Comparison of ENCODE assay signal across 1 cellular context in the genomic region with DNA sequence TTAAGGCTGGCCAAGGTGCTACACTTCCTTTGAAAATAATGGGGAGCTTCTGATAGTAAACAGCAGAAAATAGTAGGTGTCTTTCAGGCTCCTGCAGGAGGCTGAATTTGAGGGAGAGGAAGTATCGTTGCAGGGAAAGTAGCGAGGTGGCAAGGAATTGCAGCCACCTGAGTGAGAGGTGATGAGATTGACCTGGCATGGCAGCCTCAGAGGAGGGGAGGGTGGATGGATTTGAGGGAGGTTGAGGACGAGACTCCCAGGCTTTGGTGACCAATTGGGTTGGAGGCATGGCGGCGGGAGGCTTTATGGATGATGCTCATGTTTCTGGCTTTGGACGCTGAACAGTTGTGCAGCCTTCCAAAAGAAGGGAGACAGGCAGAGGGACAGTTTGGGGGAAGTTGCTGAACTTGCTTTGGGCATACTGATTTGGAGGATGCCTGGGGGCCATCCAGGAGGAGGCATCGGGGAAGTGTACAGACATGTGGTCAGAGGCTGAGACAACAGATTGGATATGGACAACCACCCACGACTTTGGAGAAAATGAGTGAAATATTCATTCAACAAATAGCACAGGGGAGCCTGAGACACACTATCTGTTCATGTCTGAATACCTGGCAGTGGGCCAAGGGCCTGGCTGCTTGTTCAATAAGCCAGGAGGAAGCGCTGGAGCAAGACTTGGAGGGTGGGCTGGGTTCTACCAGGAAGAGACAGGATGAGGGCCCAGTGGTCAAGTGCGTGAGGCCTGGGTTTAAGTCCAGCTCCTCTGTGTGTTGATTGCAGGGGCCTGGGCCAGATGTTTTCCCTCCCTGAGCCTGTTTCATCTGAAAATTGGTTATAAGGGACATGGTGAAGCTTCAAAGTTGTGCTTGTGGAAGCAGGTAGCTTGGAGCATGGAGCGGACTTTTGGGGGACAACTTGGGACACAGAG.
TF ChIP-seq lines count a peak whose summit lies in the region.

No MANE protein-coding gene starts in this region.

TF ChIP-seq in HepG2, 621 proteins besides CTCF, POLR2A, EP300 and RAD21 (continued from another document):
- TF ChIP-seq ZNF652 (CRISPR knock-in tag; IDR thresholded peaks at IDR 0.05; ENCODE audit: borderline replicate concordance, low read depth) (no peak), ZNF224 (CRISPR knock-in tag; IDR thresholded peaks at IDR 0.05) (no peak), KDM5B (CRISPR knock-in tag; IDR thresholded peaks at IDR 0.05; ENCODE audit: borderline replicate concordance) (peak; percentile 53), ZNF747 (CRISPR knock-in tag; IDR thresholded peaks at IDR 0.05; ENCODE audit: borderline replicate concordance) (no peak), NBN (conservative IDR thresholded peaks at IDR 0.05) (no peak), RARG (CRISPR knock-in tag; IDR thresholded peaks at IDR 0.05; ENCODE audit: low read depth) (no peak), MAFF (IDR thresholded peaks at IDR 0.05; ENCODE audit: low read depth, low read length) (no peak), CEBPG (CRISPR knock-in tag; IDR thresholded peaks at IDR 0.05) (no peak; the same call in 1 of the 2 replicates), SP1 (IDR thresholded peaks at IDR 0.05) (no peak), SP1 (CRISPR knock-in tag; IDR thresholded peaks at IDR 0.05) (no peak), JARID2 (CRISPR knock-in tag; IDR thresholded peaks at IDR 0.05; ENCODE audit: insufficient replicate concordance) (no peak), ZNF773 (CRISPR knock-in tag; IDR thresholded peaks at IDR 0.05; ENCODE audit: borderline replicate concordance) (no peak), JUND (CRISPR knock-in tag; IDR thresholded peaks at IDR 0.05) (no peak), SAP130 (CRISPR knock-in tag; IDR thresholded peaks at IDR 0.05; ENCODE audit: low read depth) (peak; percentile 68), RFX3 (CRISPR knock-in tag; IDR thresholded peaks at IDR 0.05) (no peak), ZEB1 (IDR thresholded peaks at IDR 0.05; ENCODE audit: insufficient replicate concordance, low read depth) (peak; percentile 21), ZMYM2 (CRISPR knock-in tag; IDR thresholded peaks at IDR 0.05) (peak; percentile 5; the same call in 1 of the 2 replicates), NR1H2 (CRISPR knock-in tag; IDR thresholded peaks at IDR 0.05; ENCODE audit: borderline replicate concordance, low read depth) (no peak)
- TF ChIP-seq, protein P1, sequence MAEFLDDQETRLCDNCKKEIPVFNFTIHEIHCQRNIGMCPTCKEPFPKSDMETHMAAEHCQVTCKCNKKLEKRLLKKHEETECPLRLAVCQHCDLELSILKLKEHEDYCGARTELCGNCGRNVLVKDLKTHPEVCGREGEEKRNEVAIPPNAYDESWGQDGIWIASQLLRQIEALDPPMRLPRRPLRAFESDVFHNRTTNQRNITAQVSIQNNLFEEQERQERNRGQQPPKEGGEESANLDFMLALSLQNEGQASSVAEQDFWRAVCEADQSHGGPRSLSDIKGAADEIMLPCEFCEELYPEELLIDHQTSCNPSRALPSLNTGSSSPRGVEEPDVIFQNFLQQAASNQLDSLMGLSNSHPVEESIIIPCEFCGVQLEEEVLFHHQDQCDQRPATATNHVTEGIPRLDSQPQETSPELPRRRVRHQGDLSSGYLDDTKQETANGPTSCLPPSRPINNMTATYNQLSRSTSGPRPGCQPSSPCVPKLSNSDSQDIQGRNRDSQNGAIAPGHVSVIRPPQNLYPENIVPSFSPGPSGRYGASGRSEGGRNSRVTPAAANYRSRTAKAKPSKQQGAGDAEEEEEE (CRISPR knock-in tag; IDR thresholded peaks at IDR 0.05; ENCODE audit: borderline replicate concordance), result no peak
- TF ChIP-seq, protein P2, sequence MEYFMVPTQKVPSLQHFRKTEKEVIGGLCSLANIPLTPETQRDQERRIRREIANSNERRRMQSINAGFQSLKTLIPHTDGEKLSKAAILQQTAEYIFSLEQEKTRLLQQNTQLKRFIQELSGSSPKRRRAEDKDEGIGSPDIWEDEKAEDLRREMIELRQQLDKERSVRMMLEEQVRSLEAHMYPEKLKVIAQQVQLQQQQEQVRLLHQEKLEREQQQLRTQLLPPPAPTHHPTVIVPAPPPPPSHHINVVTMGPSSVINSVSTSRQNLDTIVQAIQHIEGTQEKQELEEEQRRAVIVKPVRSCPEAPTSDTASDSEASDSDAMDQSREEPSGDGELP (IDR thresholded peaks at IDR 0.05; ENCODE audit: borderline replicate concordance, low read depth), result no peak
- TF ChIP-seq, protein P3, sequence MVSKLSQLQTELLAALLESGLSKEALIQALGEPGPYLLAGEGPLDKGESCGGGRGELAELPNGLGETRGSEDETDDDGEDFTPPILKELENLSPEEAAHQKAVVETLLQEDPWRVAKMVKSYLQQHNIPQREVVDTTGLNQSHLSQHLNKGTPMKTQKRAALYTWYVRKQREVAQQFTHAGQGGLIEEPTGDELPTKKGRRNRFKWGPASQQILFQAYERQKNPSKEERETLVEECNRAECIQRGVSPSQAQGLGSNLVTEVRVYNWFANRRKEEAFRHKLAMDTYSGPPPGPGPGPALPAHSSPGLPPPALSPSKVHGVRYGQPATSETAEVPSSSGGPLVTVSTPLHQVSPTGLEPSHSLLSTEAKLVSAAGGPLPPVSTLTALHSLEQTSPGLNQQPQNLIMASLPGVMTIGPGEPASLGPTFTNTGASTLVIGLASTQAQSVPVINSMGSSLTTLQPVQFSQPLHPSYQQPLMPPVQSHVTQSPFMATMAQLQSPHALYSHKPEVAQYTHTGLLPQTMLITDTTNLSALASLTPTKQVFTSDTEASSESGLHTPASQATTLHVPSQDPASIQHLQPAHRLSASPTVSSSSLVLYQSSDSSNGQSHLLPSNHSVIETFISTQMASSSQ (IDR thresholded peaks at IDR 0.05; ENCODE audit: low read depth), result no peak
- TF ChIP-seq, protein P3 (CRISPR knock-in tag; IDR thresholded peaks at IDR 0.05; ENCODE audit: borderline replicate concordance), result no peak; the same call in 1 of the 2 replicates
- TF ChIP-seq, protein P4, sequence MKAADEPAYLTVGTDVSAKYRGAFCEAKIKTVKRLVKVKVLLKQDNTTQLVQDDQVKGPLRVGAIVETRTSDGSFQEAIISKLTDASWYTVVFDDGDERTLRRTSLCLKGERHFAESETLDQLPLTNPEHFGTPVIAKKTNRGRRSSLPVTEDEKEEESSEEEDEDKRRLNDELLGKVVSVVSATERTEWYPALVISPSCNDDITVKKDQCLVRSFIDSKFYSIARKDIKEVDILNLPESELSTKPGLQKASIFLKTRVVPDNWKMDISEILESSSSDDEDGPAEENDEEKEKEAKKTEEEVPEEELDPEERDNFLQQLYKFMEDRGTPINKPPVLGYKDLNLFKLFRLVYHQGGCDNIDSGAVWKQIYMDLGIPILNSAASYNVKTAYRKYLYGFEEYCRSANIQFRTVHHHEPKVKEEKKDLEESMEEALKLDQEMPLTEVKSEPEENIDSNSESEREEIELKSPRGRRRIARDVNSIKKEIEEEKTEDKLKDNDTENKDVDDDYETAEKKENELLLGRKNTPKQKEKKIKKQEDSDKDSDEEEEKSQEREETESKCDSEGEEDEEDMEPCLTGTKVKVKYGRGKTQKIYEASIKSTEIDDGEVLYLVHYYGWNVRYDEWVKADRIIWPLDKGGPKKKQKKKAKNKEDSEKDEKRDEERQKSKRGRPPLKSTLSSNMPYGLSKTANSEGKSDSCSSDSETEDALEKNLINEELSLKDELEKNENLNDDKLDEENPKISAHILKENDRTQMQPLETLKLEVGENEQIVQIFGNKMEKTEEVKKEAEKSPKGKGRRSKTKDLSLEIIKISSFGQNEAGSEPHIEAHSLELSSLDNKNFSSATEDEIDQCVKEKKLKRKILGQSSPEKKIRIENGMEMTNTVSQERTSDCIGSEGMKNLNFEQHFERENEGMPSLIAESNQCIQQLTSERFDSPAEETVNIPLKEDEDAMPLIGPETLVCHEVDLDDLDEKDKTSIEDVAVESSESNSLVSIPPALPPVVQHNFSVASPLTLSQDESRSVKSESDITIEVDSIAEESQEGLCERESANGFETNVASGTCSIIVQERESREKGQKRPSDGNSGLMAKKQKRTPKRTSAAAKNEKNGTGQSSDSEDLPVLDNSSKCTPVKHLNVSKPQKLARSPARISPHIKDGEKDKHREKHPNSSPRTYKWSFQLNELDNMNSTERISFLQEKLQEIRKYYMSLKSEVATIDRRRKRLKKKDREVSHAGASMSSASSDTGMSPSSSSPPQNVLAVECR (CRISPR knock-in tag; IDR thresholded peaks at IDR 0.05; ENCODE audit: borderline replicate concordance), result peak; percentile 72
- TF ChIP-seq, protein P5, sequence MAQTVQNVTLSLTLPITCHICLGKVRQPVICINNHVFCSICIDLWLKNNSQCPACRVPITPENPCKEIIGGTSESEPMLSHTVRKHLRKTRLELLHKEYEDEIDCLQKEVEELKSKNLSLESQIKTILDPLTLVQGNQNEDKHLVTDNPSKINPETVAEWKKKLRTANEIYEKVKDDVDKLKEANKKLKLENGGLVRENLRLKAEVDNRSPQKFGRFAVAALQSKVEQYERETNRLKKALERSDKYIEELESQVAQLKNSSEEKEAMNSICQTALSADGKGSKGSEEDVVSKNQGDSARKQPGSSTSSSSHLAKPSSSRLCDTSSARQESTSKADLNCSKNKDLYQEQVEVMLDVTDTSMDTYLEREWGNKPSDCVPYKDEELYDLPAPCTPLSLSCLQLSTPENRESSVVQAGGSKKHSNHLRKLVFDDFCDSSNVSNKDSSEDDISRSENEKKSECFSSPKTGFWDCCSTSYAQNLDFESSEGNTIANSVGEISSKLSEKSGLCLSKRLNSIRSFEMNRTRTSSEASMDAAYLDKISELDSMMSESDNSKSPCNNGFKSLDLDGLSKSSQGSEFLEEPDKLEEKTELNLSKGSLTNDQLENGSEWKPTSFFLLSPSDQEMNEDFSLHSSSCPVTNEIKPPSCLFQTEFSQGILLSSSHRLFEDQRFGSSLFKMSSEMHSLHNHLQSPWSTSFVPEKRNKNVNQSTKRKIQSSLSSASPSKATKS (CRISPR knock-in tag; IDR thresholded peaks at IDR 0.05), result no peak
